Comparison of ENCODE assay signal across 8 cellular contexts in the genomic region with DNA sequence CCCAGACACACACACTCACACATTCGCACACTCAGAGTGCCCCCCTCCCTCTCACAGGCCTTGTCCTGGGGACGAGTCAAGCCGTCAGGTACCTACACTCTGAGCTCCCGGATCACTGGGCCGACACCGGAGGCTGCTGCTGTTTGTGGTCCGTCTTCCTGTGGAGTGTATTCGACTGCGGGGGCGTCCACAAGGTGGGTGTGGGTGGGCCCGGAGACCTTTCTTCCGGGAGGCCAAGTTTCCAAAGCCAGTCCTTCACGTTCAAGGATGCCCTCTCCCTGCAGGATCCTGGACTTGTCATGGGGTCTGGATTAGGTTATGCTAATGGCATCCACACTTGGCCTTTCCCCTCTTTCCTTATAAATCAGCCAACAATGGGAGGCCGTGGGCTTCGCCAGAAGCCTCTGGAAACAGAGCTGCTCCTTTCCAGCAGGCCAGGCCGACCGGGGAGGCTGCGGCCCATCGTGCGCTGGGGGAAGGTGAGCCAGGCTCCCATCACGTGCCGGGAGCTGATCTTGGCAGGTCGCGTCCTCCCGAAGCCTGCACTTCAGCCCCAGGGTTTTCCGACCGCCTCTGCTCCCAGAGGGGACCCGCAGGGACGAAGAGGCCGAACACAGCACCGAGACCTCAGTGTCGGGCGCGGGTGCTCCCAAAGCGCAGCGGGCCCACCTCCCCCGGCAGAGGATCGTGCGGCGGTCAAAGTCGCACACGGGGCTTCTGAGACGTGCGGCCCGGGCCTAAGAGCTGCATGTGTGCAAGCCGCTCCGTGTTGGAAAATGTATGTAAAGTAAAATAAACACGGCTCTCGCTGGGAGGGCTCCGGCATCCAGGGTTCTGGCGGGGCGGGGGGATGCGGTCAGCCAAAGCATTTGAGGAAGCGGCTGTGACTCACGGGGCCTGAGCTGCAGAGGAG.
DNase-seq lines count a peak whose midpoint lies in the region; TF ChIP-seq lines count a peak whose summit lies in the region.
"Not testable (repeated sequence)": the region's sequence is repeated elsewhere in the genome, so short reads cannot be mapped to it uniquely, and the experiment has no call there.

No MANE protein-coding gene starts in this region.

- H4K20me1 ChIP-seq in osteoblast (ENCODE audit: insufficient read depth, low read length) = not testable (repeated sequence)

- TF ChIP-seq CTCF in astrocyte of the spinal cord (IDR thresholded peaks at IDR 0.05; ENCODE audit: low read depth, low read length); esophagus muscularis mucosa (IDR thresholded peaks at IDR 0.05); osteoblast (IDR thresholded peaks at IDR 0.05; ENCODE audit: extremely low read depth, low read depth, low read length); suprapubic skin (IDR thresholded peaks at IDR 0.05): not testable (repeated sequence)

- H3K27ac ChIP-seq in ACC112 (ENCODE audit: low read depth, low read length) = peak overlapping the region; percentile 57
- H3K27ac ChIP-seq in esophagus muscularis mucosa (replicated peaks in 1 of 4) = peak overlapping the region in 2 of 4 donors; percentile 28 to 30
- peak overlapping the region; percentile 58 for H3K27ac ChIP-seq in osteoblast (ENCODE audit: low read depth, low read length)
- H3K27ac ChIP-seq in suprapubic skin = peak overlapping the region; percentile 7

- H3K36me3 ChIP-seq in ACC112 (ENCODE audit: insufficient read depth, low read length); esophagus muscularis mucosa; osteoblast (ENCODE audit: insufficient read depth, low read length); suprapubic skin: not testable (repeated sequence)

- in situ Hi-C loops in astrocyte of the spinal cord (cut with HindIII; ENCODE audit: low sequenced_read_pairs) = not testable (repeated sequence)

- TF ChIP-seq POLR2A in esophagus muscularis mucosa (IDR thresholded peaks at IDR 0.05; ENCODE audit: low read depth); suprapubic skin (IDR thresholded peaks at IDR 0.05): not testable (repeated sequence)

- intact Hi-C loops in esophagus muscularis mucosa (cut with DNase I) = not testable (repeated sequence)

- H3K4me1 ChIP-seq in ACC112 (ENCODE audit: control insufficient read depth, insufficient read depth, low read length, unreplicated experiment); suprapubic skin: not testable (repeated sequence)
- H3K4me1 ChIP-seq in esophagus muscularis mucosa (peaks cover 0 to 17% (median 13%) of the 10 kb centered on the region in 4 donors), osteoblast (ENCODE audit: insufficient read depth, low read length) (peaks cover 11% of the 10 kb centered on the region)

- DNase-seq in GM03348 (ENCODE audit: low spot score) (peak; percentile 40), RPMI7951 (ENCODE audit: low read depth) (peak; percentile 92), astrocyte of the spinal cord (ENCODE audit: low read depth, low spot score) (peak; percentile 94), hepatic stellate cell (ENCODE audit: low spot score) (peak; percentile 71), osteoblast (ENCODE audit: insufficient read length, low spot score, missing footprints) (peak; percentile 79), suprapubic skin (ENCODE audit: low spot score in 2 of 2) (peak in 1 of 2 donors; percentile 77)
- DNase-seq in esophagus muscularis mucosa (ENCODE audit: extremely low spot score) = not testable (repeated sequence)

- peak overlapping the region; percentile 76 for H3K4me2 ChIP-seq in osteoblast (ENCODE audit: insufficient read depth, low read length)

- not testable (repeated sequence) for H3K9me3 ChIP-seq in esophagus muscularis mucosa; osteoblast (ENCODE audit: low read depth, low read length); suprapubic skin

- H3K79me2 ChIP-seq in ACC112 (ENCODE audit: control insufficient read depth, insufficient read depth, low read length, unreplicated experiment) = peaks cover 14% of the 10 kb centered on the region
- not testable (repeated sequence) for H3K79me2 ChIP-seq in osteoblast (ENCODE audit: insufficient read depth, low read length)

- WGBS in esophagus muscularis mucosa = 52% methylated on average over 32 of the region's 55 CpGs
- 79% methylated on average over 14 of the region's 55 CpGs for WGBS in suprapubic skin

- not testable (repeated sequence) for H3K27me3 ChIP-seq in ACC112 (ENCODE audit: insufficient read depth, low read length); esophagus muscularis mucosa; osteoblast (ENCODE audit: insufficient read depth, low read length); suprapubic skin

- H2AFZ ChIP-seq in ACC112 (ENCODE audit: low read length, unreplicated experiment) (peak overlapping the region; percentile 36), osteoblast (ENCODE audit: low read length) (peak overlapping the region; percentile 41)

- not testable (repeated sequence) for TF ChIP-seq EP300 in esophagus muscularis mucosa (IDR thresholded peaks at IDR 0.05); suprapubic skin (IDR thresholded peaks at IDR 0.05)

- H3K4me3 ChIP-seq in ACC112 (ENCODE audit: low read depth, low read length) (peak overlapping the region; percentile 75), astrocyte of the spinal cord (ENCODE audit: low read depth, low read length) (peak overlapping the region; percentile 33), esophagus muscularis mucosa (peak overlapping the region; percentile 14 to 36 (median 26)), osteoblast (ENCODE audit: insufficient read depth, low read length) (peak overlapping the region; percentile 53)
- not testable (repeated sequence) for H3K4me3 ChIP-seq in suprapubic skin
